15 cellular contexts compared by ENCODE assay signal in the genomic region with DNA sequence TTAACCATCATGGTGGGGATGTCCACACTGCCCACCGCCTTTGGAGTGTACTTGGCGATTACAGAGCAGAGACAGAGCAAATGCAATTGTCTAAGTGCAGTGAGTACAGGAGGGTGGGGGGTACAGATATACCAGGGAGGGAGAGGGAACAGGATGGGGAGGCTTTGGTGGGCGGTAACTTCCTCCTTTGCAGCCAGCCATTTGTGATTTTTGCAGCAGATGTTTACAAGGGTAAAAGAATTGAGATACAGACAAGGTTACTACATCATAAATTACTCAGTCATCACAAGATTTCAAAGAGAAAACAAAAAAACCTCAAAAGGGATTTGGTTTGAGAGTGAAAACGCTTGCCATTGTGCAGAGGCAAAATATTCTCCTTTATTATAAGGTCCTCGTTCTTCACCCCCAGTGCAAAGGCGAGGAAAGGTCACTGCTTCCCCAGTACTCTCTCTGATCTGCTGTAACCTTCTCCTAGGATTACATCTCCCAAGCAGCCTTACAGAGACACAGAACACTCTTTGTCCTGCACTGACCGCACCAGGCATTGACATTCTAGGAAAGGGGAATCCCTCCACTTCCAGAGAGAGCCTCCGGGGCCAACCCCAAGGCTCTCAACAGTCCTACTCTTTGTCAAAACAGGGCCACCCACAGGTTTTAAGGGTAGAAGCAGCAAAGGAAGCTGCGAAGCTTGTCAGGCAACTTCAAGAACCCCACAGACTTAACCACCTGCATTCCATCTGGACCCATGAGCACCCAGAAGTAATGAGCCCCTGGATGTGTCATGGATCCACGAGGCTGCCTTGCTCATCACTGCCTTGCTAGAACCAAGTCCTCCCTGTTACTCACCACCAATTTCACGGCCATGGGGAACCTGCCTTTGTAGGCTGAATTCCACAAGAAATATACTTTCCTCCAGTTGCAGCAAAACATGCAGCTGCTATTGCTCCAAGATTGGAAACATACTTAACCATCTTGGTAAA.
DNase-seq lines count a peak whose midpoint lies in the region; ATAC-seq, FAIRE-seq and TF ChIP-seq lines count a peak whose summit lies in the region.
"Had no signal": no experiment of that assay in that cellular context is flagged by ENCODE, and none has a peak within 500 bp of the region (broad histone marks: within the 10 kb centered on the region; RNA-seq: fewer than 3 reads in every experiment).

No MANE protein-coding gene starts in this region.

- no peak overlapping the region for H3K4me3 ChIP-seq in smooth muscle cell
- H3K4me3 ChIP-seq: GM12878, tibial artery had no signal

- no peak for ATAC-seq in activated CD8-positive, alpha-beta T cell treated with anti-CD3 and anti-CD28 coated beads, Interleukin-2, amount 10 ng/mL, durations not matched to agents 7 days and 5 days
- ATAC-seq in foreskin keratinocyte, result peak; percentile 92
- ATAC-seq: GM12878, PC-3, right cardiac atrium had no signal

- no peaks in the 10 kb centered on the region for H3K27me3 Mint-ChIP-seq in activated CD8-positive, alpha-beta T cell treated with anti-CD3 and anti-CD28 coated beads, Interleukin-2, amount 10 ng/mL, durations not matched to agents 7 days and 5 days (ENCODE audit: low read depth)
- H3K27me3 Mint-ChIP-seq in endothelial cell (ENCODE audit: unreplicated experiment), result no peaks in the 10 kb centered on the region

- H2AFZ ChIP-seq in smooth muscle cell (ENCODE audit: low read depth), result no peak overlapping the region

- CTCF ChIA-PET in activated CD8-positive, alpha-beta T cell treated with anti-CD3 and anti-CD28 coated beads, Interleukin-2, amount 10 ng/mL, durations not matched to agents 7 days and 5 days (lab: Charles Lee), result interaction anchor here (0.7 kb wide), 1 partner anchor 16 kb away, joined by 3 read pairs; no protein-coding TSS in a partner anchor

- no peak for FAIRE-seq in frontal cortex (lab: Jason Lieb, UNC)
- FAIRE-seq: GM12878, H54 had no signal

- peaks cover 18% of the 10 kb centered on the region for H3K4me1 Mint-ChIP-seq in activated CD8-positive, alpha-beta T cell treated with anti-CD3 and anti-CD28 coated beads, Interleukin-2, amount 10 ng/mL, durations not matched to agents 7 days and 5 days (ENCODE audit: low read depth)
- H3K4me1 Mint-ChIP-seq in endothelial cell (ENCODE audit: unreplicated experiment), result no peaks in the 10 kb centered on the region
- H3K4me1 Mint-ChIP-seq: CD14-positive monocyte had no signal

- H3F3A ChIP-seq in smooth muscle cell (ENCODE audit: low read depth), result peaks cover 3% of the 10 kb centered on the region

- no peaks in the 10 kb centered on the region for H4K20me1 ChIP-seq in smooth muscle cell (ENCODE audit: low read depth)

- POLR2A ChIA-PET in activated CD8-positive, alpha-beta T cell treated with anti-CD3 and anti-CD28 coated beads, Interleukin-2, amount 10 ng/mL, durations not matched to agents 7 days and 5 days (lab: Charles Lee), result no interaction called here

- no peaks in the 10 kb centered on the region for H3K79me2 ChIP-seq in smooth muscle cell (ENCODE audit: low read depth)

- 61% methylated on average over 11 of the region's 11 CpGs for WGBS in smooth muscle cell (ENCODE audit: low lambda C conversion rate)

- H3K27ac ChIP-seq in foreskin keratinocyte (no peak overlapping the region), smooth muscle cell (ENCODE audit: low read depth) (peak overlapping the region; percentile 73)
- H3K27ac ChIP-seq: tibial artery had no signal

- H3K36me3 Mint-ChIP-seq in activated CD8-positive, alpha-beta T cell treated with anti-CD3 and anti-CD28 coated beads, Interleukin-2, amount 10 ng/mL, durations not matched to agents 7 days and 5 days (ENCODE audit: low read depth), result no peaks in the 10 kb centered on the region
- peaks cover 6% of the 10 kb centered on the region for H3K36me3 Mint-ChIP-seq in endothelial cell (ENCODE audit: low read depth, unreplicated experiment)
- H3K36me3 Mint-ChIP-seq: CD14-positive monocyte had no signal

- H3K4me1 ChIP-seq in foreskin keratinocyte (peaks cover 4% of the 10 kb centered on the region), smooth muscle cell (ENCODE audit: low read depth) (no peaks in the 10 kb centered on the region)
- H3K4me1 ChIP-seq: tibial artery had no signal

- peak overlapping the region; percentile 41 for H3K9ac ChIP-seq in smooth muscle cell (ENCODE audit: low read depth)

- H3K9me3 Mint-ChIP-seq in activated CD8-positive, alpha-beta T cell treated with anti-CD3 and anti-CD28 coated beads, Interleukin-2, amount 10 ng/mL, durations not matched to agents 7 days and 5 days (ENCODE audit: insufficient read depth), result no peaks in the 10 kb centered on the region
- no peaks in the 10 kb centered on the region for H3K9me3 Mint-ChIP-seq in endothelial cell (ENCODE audit: unreplicated experiment)

- no peak overlapping the region for H3K4me3 Mint-ChIP-seq in activated CD8-positive, alpha-beta T cell treated with anti-CD3 and anti-CD28 coated beads, Interleukin-2, amount 10 ng/mL, durations not matched to agents 7 days and 5 days
- H3K4me3 Mint-ChIP-seq in endothelial cell (ENCODE audit: unreplicated experiment), result no peak overlapping the region
- H3K4me3 Mint-ChIP-seq: CD14-positive monocyte had no signal

- peak overlapping the region; percentile 12 for H3K27ac Mint-ChIP-seq in activated CD8-positive, alpha-beta T cell treated with anti-CD3 and anti-CD28 coated beads, Interleukin-2, amount 10 ng/mL, durations not matched to agents 7 days and 5 days
- no peak overlapping the region for H3K27ac Mint-ChIP-seq in endothelial cell (ENCODE audit: unreplicated experiment)
- H3K27ac Mint-ChIP-seq: CD14-positive monocyte had no signal

- H3K27me3 ChIP-seq in foreskin keratinocyte (peaks cover 8% of the 10 kb centered on the region), smooth muscle cell (ENCODE audit: low read depth) (no peaks in the 10 kb centered on the region)
- H3K27me3 ChIP-seq: tibial artery had no signal

- TF ChIP-seq CTCF in foreskin keratinocyte (conservative IDR thresholded peaks at IDR 0.05) (peak; percentile 11), smooth muscle cell (IDR thresholded peaks at IDR 0.05; ENCODE audit: borderline replicate concordance, insufficient read depth, poor library complexity, severe bottlenecking) (no peak), endothelial cell (IDR thresholded peaks at IDR 0.05; ENCODE audit: unreplicated experiment) (no peak)

- peak overlapping the region; percentile 57 for H3K4me2 ChIP-seq in smooth muscle cell

- DNase-seq in MV-4-11 (lab: John Stamatoyannopoulos, UW) (peak; percentile 48), foreskin keratinocyte (peak; percentile 64 to 81), smooth muscle cell (lab: John Stamatoyannopoulos, UW; ENCODE audit: unreplicated experiment) (no peak), endothelial cell (ENCODE audit: low spot score) (no peak), frontal cortex (ENCODE audit: low spot score in 2 of 2) (no peak)
- DNase-seq in activated CD8-positive, alpha-beta T cell treated with anti-CD3 and anti-CD28 coated beads, Interleukin-2, amount 10 ng/mL, durations not matched to agents 7 days and 5 days, result no peak
- DNase-seq in stimulated activated CD4-positive, alpha-beta T cell treated with anti-CD3 and anti-CD28 coated beads, Interleukin-4, amount 100 ng/mL, for 4 hours, result no peak
- DNase-seq: foreskin fibroblast, mesendoderm, PC-3, right cardiac atrium, tibial artery had no signal

- H3K36me3 ChIP-seq in smooth muscle cell (ENCODE audit: low read depth), result no peaks in the 10 kb centered on the region
- H3K36me3 ChIP-seq: tibial artery had no signal

- no peaks in the 10 kb centered on the region for H3K9me3 ChIP-seq in smooth muscle cell (replicated peaks; ENCODE audit: low read depth)
- H3K9me3 ChIP-seq: tibial artery had no signal

Comparison
In these comparisons a context has a peak if more than half of its experiments do, and no peak if none do; other contexts are left out.
1. DNase-seq: peak in MV-4-11 (single experiment) and foreskin keratinocyte (2 of 2); none in activated CD8-positive, alpha-beta T cell treated with anti-CD3 and anti-CD28 coated beads, Interleukin-2, amount 10 ng/mL, durations not matched to agents 7 days and 5 days (single experiment), smooth muscle cell (single experiment), stimulated activated CD4-positive, alpha-beta T cell treated with anti-CD3 and anti-CD28 coated beads, Interleukin-4, amount 100 ng/mL, for 4 hours (0 of 2), endothelial cell (single experiment) and frontal cortex (0 of 2).